ENCODE assay signal across 9 cellular contexts in genomic region chr18:6521804-6522418, GRCh38.
DNase-seq lines count a peak whose midpoint lies in the region; ATAC-seq and TF ChIP-seq lines count a peak whose summit lies in the region.
"Had no signal": no experiment of that assay in that cellular context is flagged by ENCODE, and none has a peak within 500 bp of the region (broad histone marks: within the 10 kb centered on the region; RNA-seq: fewer than 3 reads in every experiment).

No MANE protein-coding gene starts in this region.

- H3K4me3 ChIP-seq in astrocyte of the cerebellum (ENCODE audit: low read depth, low read length) = no peak overlapping the region
- H3K4me3 ChIP-seq: BLaER1 treated with 17β-estradiol and CSF1 and Interleukin-3, amounts not matched to agents 10 nM and 100 nM had no signal

- ATAC-seq in GM19438 (IDR thresholded peaks at IDR 0.05; ENCODE audit: low read depth, unreplicated experiment) = peak; percentile 60

- TF ChIP-seq CTCF in astrocyte of the cerebellum (IDR thresholded peaks at IDR 0.05; ENCODE audit: low read depth, low read length, missing control alignments) = peak; percentile 92

- DNase-seq in NCI-H1417 (lab: John Stamatoyannopoulos, UW) (peak in 2 of 3 experiments; percentile 55 to 63), NCI-H1417 treated with DMSO at 0.1 percent for 48 hours (lab: John Stamatoyannopoulos, UW) (no peak), MV-4-11 (lab: John Stamatoyannopoulos, UW) (peak; percentile 6), astrocyte of the cerebellum (ENCODE audit: low read depth) (peak; percentile 13), lung microvascular endothelial cell (ENCODE audit: low read depth in 2 of 2) (peak; percentile 40 to 66), GOT3 (lab: John Stamatoyannopoulos, UW) (no peak), foreskin melanocyte (no peak)

- in situ Hi-C loops in astrocyte of the cerebellum (cut with HindIII; ENCODE audit: low sequenced_read_pairs) = no loop called here

Comparison
In these comparisons a context has a peak if more than half of its experiments do, and no peak if none do; other contexts are left out.
1. DNase-seq: peak in NCI-H1417 (2 of 3), MV-4-11 (single experiment), astrocyte of the cerebellum (single experiment) and lung microvascular endothelial cell (2 of 2); none in NCI-H1417 treated with DMSO at 0.1 percent for 48 hours (single experiment), GOT3 (single experiment) and foreskin melanocyte (single experiment).